19 cellular contexts compared by ENCODE assay signal in the genomic region with DNA sequence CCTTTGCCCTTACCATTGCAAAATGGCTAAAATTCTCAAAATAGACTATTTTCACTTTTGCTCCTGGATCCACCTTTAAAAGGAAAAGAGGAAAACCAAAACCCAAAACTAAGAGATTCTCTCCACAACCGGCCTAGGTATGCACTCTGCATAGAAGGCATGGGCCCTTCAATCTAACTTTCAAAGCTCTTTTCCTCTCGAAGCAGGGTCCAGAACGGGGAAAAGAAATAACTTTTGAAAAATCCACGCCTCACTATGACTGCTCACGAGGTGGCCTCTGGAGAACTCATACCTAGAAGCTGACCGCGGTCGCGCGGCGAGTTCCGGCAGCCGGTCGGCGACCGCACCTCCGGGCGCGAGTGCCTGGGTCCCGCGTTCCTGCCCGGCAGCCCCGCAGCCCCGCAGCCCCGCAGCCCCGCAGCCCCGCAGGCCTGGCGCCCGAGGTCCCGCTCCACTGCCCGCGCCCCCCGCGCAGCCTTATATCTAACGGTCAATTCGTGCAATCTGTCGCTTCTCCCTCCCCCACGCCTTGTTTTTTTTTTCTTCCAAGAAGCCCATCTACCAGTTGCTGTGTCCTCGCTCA. TPM values are rescaled to one million over a fixed set of nuclear protein-coding genes. Genes with fewer than 3 reads are reported as not detected.
A peak's percentile ranks its signal among the peaks of the same experiment; 100 is the strongest.
DNase-seq lines count a peak whose midpoint lies in the region; ATAC-seq and TF ChIP-seq lines count a peak whose summit lies in the region.
"Had no signal": no experiment of that assay in that cellular context is flagged by ENCODE, and none has a peak within 500 bp of the region (broad histone marks: within the 10 kb centered on the region; RNA-seq: fewer than 3 reads in every experiment).

No MANE protein-coding gene starts in this region.

- POLR2A ChIA-PET in T-cell (lab: Charles Lee): no interaction called here

- peaks cover 18% of the 10 kb centered on the region; the same call in 1 of the 2 replicates for H3F3A ChIP-seq in GM23338 (replicated peaks; ENCODE audit: low read depth)

- peak overlapping the region; percentile 72 for H2AFZ ChIP-seq in GM23338
- H2AFZ ChIP-seq: PC-9 had no signal

- H3K4me3 Mint-ChIP-seq in GM23338 (peak overlapping the region; percentile 93), endodermal cell (peak overlapping the region; percentile 86), nephron progenitor cell (peak overlapping the region; percentile 76), T-cell (peak overlapping the region in 1 of 3 donors; percentile 63)
- H3K4me3 Mint-ChIP-seq: activated CD4-positive, alpha-beta T cell treated with anti-CD3 and anti-CD28 coated beads for 36 hours; central memory CD8-positive, alpha-beta T cell had no signal

- CTCF ChIA-PET in T-cell (lab: Charles Lee): no interaction called here

- H3K27me3 Mint-ChIP-seq in GM23338 (ENCODE audit: insufficient read depth, low read depth, poor library complexity): peaks cover 78% of the 10 kb centered on the region
- H3K27me3 Mint-ChIP-seq in endodermal cell (ENCODE audit: insufficient read depth): peaks cover 24% of the 10 kb centered on the region
- H3K27me3 Mint-ChIP-seq in nephron progenitor cell (ENCODE audit: low read depth, poor library complexity): peaks cover 100% of the 10 kb centered on the region
- peaks cover 72 to 80% of the 10 kb centered on the region in 2 donors for H3K27me3 Mint-ChIP-seq in T-cell

- ATAC-seq in GM23338 (no peak), T-cell (replicated peaks in 1 of 4) (no peak), GM21423 (IDR thresholded peaks at IDR 0.05; ENCODE audit: unreplicated experiment) (no peak)
- ATAC-seq: activated CD4-positive, alpha-beta T cell treated with anti-CD3 and anti-CD28 coated beads for 36 hours; K562 had no signal

- no peaks in the 10 kb centered on the region for H3K9me3 ChIP-seq in endodermal cell (ENCODE audit: control insufficient read depth, low read length)

- H3K36me3 ChIP-seq in GM23338 (ENCODE audit: insufficient read depth) (no peaks in the 10 kb centered on the region), endodermal cell (ENCODE audit: control insufficient read depth, insufficient read depth, low read length) (peaks cover 55% of the 10 kb centered on the region)

- no peak overlapping the region for H3K27ac ChIP-seq in GM23338 (ENCODE audit: low read depth)
- no peak overlapping the region for H3K27ac ChIP-seq in endodermal cell (ENCODE audit: low read depth, low read length)
- H3K27ac ChIP-seq: PC-9 had no signal

- H3K4me1 Mint-ChIP-seq in GM23338: peaks cover 62% of the 10 kb centered on the region
- peaks cover 29% of the 10 kb centered on the region for H3K4me1 Mint-ChIP-seq in endodermal cell
- peaks cover 41% of the 10 kb centered on the region for H3K4me1 Mint-ChIP-seq in nephron progenitor cell
- peaks cover 34 to 36% (median 35%) of the 10 kb centered on the region in 3 donors for H3K4me1 Mint-ChIP-seq in T-cell

- peak overlapping the region; percentile 98 for H3K9ac ChIP-seq in endodermal cell (ENCODE audit: extremely low read depth, low read length, poor library complexity, severe bottlenecking)

- H3K4me1 ChIP-seq in GM23338 (ENCODE audit: insufficient read depth) (peaks cover 42% of the 10 kb centered on the region), endodermal cell (ENCODE audit: control insufficient read depth, insufficient read depth, low read length) (no peaks in the 10 kb centered on the region)

- 0% methylated on average over 3 to 39 of the region's 39 CpGs for WGBS in endodermal cell (ENCODE audit: insufficient coverage in 1 of 2, insufficient read length in 1 of 2), 2 experiments

- H3K4me2 ChIP-seq in GM23338: peak overlapping the region; percentile 89
- H3K4me2 ChIP-seq: PC-9 had no signal

- H4K20me1 ChIP-seq in GM23338 (replicated peaks; ENCODE audit: insufficient read depth): no peaks in the 10 kb centered on the region

- peaks cover 26% of the 10 kb centered on the region for H3K79me2 ChIP-seq in GM23338 (replicated peaks; ENCODE audit: insufficient read depth)

- H3K9me3 Mint-ChIP-seq in GM23338 (no peaks in the 10 kb centered on the region; the same call in 2 of the 3 replicates), endodermal cell (no peaks in the 10 kb centered on the region), nephron progenitor cell (peaks cover 8% of the 10 kb centered on the region), T-cell (peaks cover 0 to 4% (median 4%) of the 10 kb centered on the region in 3 donors)
- H3K9me3 Mint-ChIP-seq: central memory CD8-positive, alpha-beta T cell had no signal

- DNase-seq in Daoy (ENCODE audit: low read depth) (peak; percentile 35), GM23338 (ENCODE audit: low spot score) (peak; percentile 41), endodermal cell (peak; percentile 57), nephron progenitor cell (peak; percentile 41), T-cell (no peak)
- no peak for DNase-seq in stimulated activated CD4-positive, alpha-beta T cell treated with anti-CD3 and anti-CD28 coated beads, Interleukin-12 subunit alpha, Interleukin-12 subunit beta, amount 100 ng/mL, for 4 hours
- DNase-seq: activated CD4-positive, alpha-beta T cell treated with anti-CD3 and anti-CD28 coated beads for 36 hours; activated effector memory CD4-positive, alpha-beta T cell treated with Interleukin-2 at 50 U/mL for 16 hours; CD4-positive, CD25-positive, alpha-beta regulatory T cell; EL; erythroblast; NCI-H446 treated with DMSO at 0.1 percent for 48 hours; PC-9 had no signal

- H3K27me3 ChIP-seq in GM23338 (ENCODE audit: insufficient read depth) (peaks cover 82% of the 10 kb centered on the region), endodermal cell (ENCODE audit: control insufficient read depth, insufficient read depth, low read length, poor library complexity, severe bottlenecking) (peaks cover 25% of the 10 kb centered on the region)

- H3K36me3 Mint-ChIP-seq in GM23338 (ENCODE audit: low read depth) (peaks cover 21% of the 10 kb centered on the region), endodermal cell (ENCODE audit: low read depth) (peaks cover 54% of the 10 kb centered on the region), nephron progenitor cell (ENCODE audit: low read depth) (no peaks in the 10 kb centered on the region), T-cell (peaks cover 8% of the 10 kb centered on the region)

- no peaks in the 10 kb centered on the region for H3K9me2 ChIP-seq in GM23338 (ENCODE audit: insufficient read depth)

- TF ChIP-seq CTCF in GM23338 (conservative IDR thresholded peaks at IDR 0.05; ENCODE audit: low read depth in 2 of 2) (no peak), endodermal cell (conservative IDR thresholded peaks at IDR 0.05) (no peak), nephron progenitor cell (IDR thresholded peaks at IDR 0.05) (no peak)

- H3K27ac Mint-ChIP-seq in GM23338 (no peak overlapping the region), endodermal cell (peak overlapping the region; percentile 98), nephron progenitor cell (no peak overlapping the region), T-cell (no peak overlapping the region)
- H3K27ac Mint-ChIP-seq: activated CD4-positive, alpha-beta T cell treated with anti-CD3 and anti-CD28 coated beads for 36 hours; CD4-positive, CD25-positive, alpha-beta regulatory T cell; stimulated activated naive CD8-positive, alpha-beta T cell treated with anti-CD3 and anti-CD28 coated beads, Interleukin-15, Interleukin-2, amounts not matched to agents 100 ng/mL and 50 ng/mL, for 24 hours had no signal

- H3K4me3 ChIP-seq in GM23338: peak overlapping the region; percentile 61
- H3K4me3 ChIP-seq in endodermal cell (ENCODE audit: low read length): peak overlapping the region; percentile 98
- H3K4me3 ChIP-seq: K562, PC-9 had no signal

TF ChIP-seq in GM23338, 12 proteins besides CTCF, POLR2A, EP300 and RAD21 (continues in another document):
- TF ChIP-seq EZH2 (IDR thresholded peaks at IDR 0.05; ENCODE audit: low read depth, unreplicated experiment) (no peak), STAT1 (IDR thresholded peaks at IDR 0.05; ENCODE audit: unreplicated experiment) (no peak), NANOG (IDR thresholded peaks at IDR 0.05; ENCODE audit: borderline replicate concordance) (no peak), POLR2AphosphoS5 (IDR thresholded peaks at IDR 0.05; ENCODE audit: low read depth) (no peak), ZNF331 (CRISPR knock-in tag; IDR thresholded peaks at IDR 0.05; ENCODE audit: low read depth) (no peak), EZH2phosphoT487 (IDR thresholded peaks at IDR 0.05; ENCODE audit: unreplicated experiment) (no peak), ZNF114 (CRISPR knock-in tag; IDR thresholded peaks at IDR 0.05) (no peak), JUNB (IDR thresholded peaks at IDR 0.05; ENCODE audit: unreplicated experiment) (no peak)
- TF ChIP-seq, protein P1, sequence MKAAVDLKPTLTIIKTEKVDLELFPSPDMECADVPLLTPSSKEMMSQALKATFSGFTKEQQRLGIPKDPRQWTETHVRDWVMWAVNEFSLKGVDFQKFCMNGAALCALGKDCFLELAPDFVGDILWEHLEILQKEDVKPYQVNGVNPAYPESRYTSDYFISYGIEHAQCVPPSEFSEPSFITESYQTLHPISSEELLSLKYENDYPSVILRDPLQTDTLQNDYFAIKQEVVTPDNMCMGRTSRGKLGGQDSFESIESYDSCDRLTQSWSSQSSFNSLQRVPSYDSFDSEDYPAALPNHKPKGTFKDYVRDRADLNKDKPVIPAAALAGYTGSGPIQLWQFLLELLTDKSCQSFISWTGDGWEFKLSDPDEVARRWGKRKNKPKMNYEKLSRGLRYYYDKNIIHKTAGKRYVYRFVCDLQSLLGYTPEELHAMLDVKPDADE (IDR thresholded peaks at IDR 0.05): no peak

RNA-seq across cellular contexts. Expression of a gene that starts 2.6 kb away (rescaled TPM):
- total RNA-seq in Daoy (2014; rRNA removed; shearing (Covaris generic)): 2.5 and 4.5 TPM in 2 replicates
- total RNA-seq in GM23338 (2014; rRNA removed; shearing (Covaris generic)): 21.2 and 23.9 TPM in 2 replicates
- polyA plus RNA-seq in GM23338 (2016; fragmentation: Nextera tagmentation; extraction: Ambion mirVana): 13.6 and 16.5 TPM in 2 replicates
- total RNA-seq in endodermal cell (100 to 1,000 TPM; 321 to 348 TPM), T-cell (under 1 TPM in 1 of 5 donors, not detected in 4; 0.22 TPM)
- 103 TPM for polyA plus RNA-seq in endodermal cell (2013, experiment 1 of 2)
- polyA plus RNA-seq in endodermal cell (2013, experiment 2 of 2): 110 TPM
- total RNA-seq: activated CD4-positive, alpha-beta T cell treated with anti-CD3 and anti-CD28 coated beads for 36 hours; CD4-positive, CD25-positive, alpha-beta regulatory T cell; K562; mesenteric fat pad; PC-9; T-helper 1 cell treated with Interleukin-12 subunit alpha and Interleukin-12 subunit beta and Interleukin-4 antibody, amounts not matched to agents 30 ng/mL and 1 ng/mL, for 36 hours had no signal
- polyA plus RNA-seq: CD4-positive, CD25-positive, alpha-beta regulatory T cell; K562 had no signal

Comparison
In these comparisons a context has a peak if more than half of its experiments do, and no peak if none do; other contexts are left out.
1. DNase-seq: peak in Daoy (single experiment), GM23338 (single experiment), endodermal cell (single experiment) and nephron progenitor cell (single experiment); none in T-cell (0 of 34) and stimulated activated CD4-positive, alpha-beta T cell treated with anti-CD3 and anti-CD28 coated beads, Interleukin-12 subunit alpha, Interleukin-12 subunit beta, amount 100 ng/mL, for 4 hours (single experiment).
2. RNA of a gene that starts 2.6 kb away (total RNA-seq): 321 to 348 TPM in endodermal cell; 21.2 to 23.9 TPM in GM23338, 2.5 to 4.5 TPM in Daoy and 0.22 TPM in T-cell; every median in the first group is over 10 times any median in the second.